23 cellular contexts compared by ENCODE assay signal in genomic region chr10:126268104-126268900, GRCh38.
"Had no signal": no experiment of that assay in that cellular context is flagged by ENCODE, and none has a peak within 500 bp of the region (broad histone marks: within the 10 kb centered on the region; RNA-seq: fewer than 3 reads in every experiment).

No MANE protein-coding gene starts in this region.

- H3K9me3 Mint-ChIP-seq: natural killer cell treated with Interleukin-12 subunit alpha and Interleukin-12 subunit beta and Interleukin-15 and Interleukin-18, amount 100 ng/mL, for 72 hours had no signal

- DNase-seq: activated CD4-positive, alpha-beta T cell treated with anti-CD3 and anti-CD28 coated beads for 36 hours; activated CD8-positive, alpha-beta memory T cell treated with anti-CD3 and anti-CD28 coated beads, Interleukin-2, amount 10 ng/mL, durations not matched to agents 7 days and 5 days; activated CD8-positive, alpha-beta T cell treated with anti-CD3 and anti-CD28 coated beads, Interleukin-2, amount 10 ng/mL, durations not matched to agents 7 days and 5 days; activated naive CD4-positive, alpha-beta T cell; activated T-cell treated with anti-CD3 and anti-CD28 coated beads, Interleukin-2, amount 50 U/mL, for 72 hours; anterior cingulate cortex; cortex of kidney; effector memory CD8-positive, alpha-beta T cell; left ventricle myocardium inferior; mucosa of descending colon; stimulated activated CD4-positive, alpha-beta T cell treated with anti-CD3 and anti-CD28 coated beads, Interleukin-4, amount 100 ng/mL, for 4 hours; stimulated activated CD8-positive, alpha-beta memory T cell treated with anti-CD3 and anti-CD28 coated beads, Interleukin-4, amount 100 ng/mL, for 48 hours; stimulated activated naive CD4-positive, alpha-beta T cell; T-helper 17 cell; T1000 had no signal

- H3K36me3 Mint-ChIP-seq: activated CD8-positive, alpha-beta memory T cell treated with anti-CD3 and anti-CD28 coated beads, Interleukin-2, amount 10 ng/mL, durations not matched to agents 7 days and 5 days; natural killer cell treated with Interleukin-12 subunit alpha and Interleukin-12 subunit beta and Interleukin-15 and Interleukin-18, amount 100 ng/mL, for 72 hours had no signal

- ATAC-seq: activated CD4-positive, alpha-beta T cell treated with anti-CD3 and anti-CD28 coated beads for 36 hours; activated CD8-positive, alpha-beta memory T cell treated with anti-CD3 and anti-CD28 coated beads, Interleukin-2, amount 10 ng/mL, durations not matched to agents 7 days and 5 days; activated CD8-positive, alpha-beta T cell treated with anti-CD3 and anti-CD28 coated beads, Interleukin-2, amount 10 ng/mL, durations not matched to agents 7 days and 5 days; activated naive CD4-positive, alpha-beta T cell treated with anti-CD3 and anti-CD28 coated beads, Interleukin-2, amount 50 U/mL, for 72 hours; activated T-cell treated with anti-CD3 and anti-CD28 coated beads, Interleukin-2, amount 50 U/mL, for 72 hours; effector memory CD8-positive, alpha-beta T cell; mucosa of descending colon; natural killer cell treated with Interleukin-12 subunit alpha and Interleukin-12 subunit beta and Interleukin-15 and Interleukin-18, amount 100 ng/mL, for 72 hours; sciatic nerve; T-helper 17 cell; WTC11 had no signal

- H3K4me3 ChIP-seq: left ventricle myocardium inferior, lung, mucosa of descending colon, skin epidermis, tibial nerve had no signal

- H3K27ac Mint-ChIP-seq: activated CD4-positive, alpha-beta T cell treated with anti-CD3 and anti-CD28 coated beads for 36 hours; activated CD8-positive, alpha-beta memory T cell treated with anti-CD3 and anti-CD28 coated beads, Interleukin-2, amount 10 ng/mL, durations not matched to agents 7 days and 5 days; activated CD8-positive, alpha-beta T cell treated with anti-CD3 and anti-CD28 coated beads, Interleukin-2, amount 10 ng/mL, durations not matched to agents 7 days and 5 days; activated naive CD4-positive, alpha-beta T cell treated with anti-CD3 and anti-CD28 coated beads, Interleukin-2, amount 50 U/mL, for 72 hours; activated T-cell treated with anti-CD3 and anti-CD28 coated beads, Interleukin-2, amount 50 U/mL, for 72 hours; brain; effector memory CD8-positive, alpha-beta T cell; natural killer cell treated with Interleukin-12 subunit alpha and Interleukin-12 subunit beta and Interleukin-15 and Interleukin-18, amount 100 ng/mL, for 72 hours; T-helper 17 cell; WTC11 had no signal

- H3K4me3 Mint-ChIP-seq: activated CD4-positive, alpha-beta T cell treated with anti-CD3 and anti-CD28 coated beads for 36 hours; activated CD8-positive, alpha-beta memory T cell treated with anti-CD3 and anti-CD28 coated beads, Interleukin-2, amount 10 ng/mL, durations not matched to agents 7 days and 5 days; activated CD8-positive, alpha-beta T cell treated with anti-CD3 and anti-CD28 coated beads, Interleukin-2, amount 10 ng/mL, durations not matched to agents 7 days and 5 days; activated T-cell treated with anti-CD3 and anti-CD28 coated beads, Interleukin-2, amount 50 U/mL, for 72 hours; brain; effector memory CD8-positive, alpha-beta T cell; natural killer cell treated with Interleukin-12 subunit alpha and Interleukin-12 subunit beta and Interleukin-15 and Interleukin-18, amount 100 ng/mL, for 72 hours; T-helper 17 cell; WTC11 had no signal

- H3K4me1 Mint-ChIP-seq: activated CD4-positive, alpha-beta T cell treated with anti-CD3 and anti-CD28 coated beads for 36 hours; activated CD8-positive, alpha-beta memory T cell treated with anti-CD3 and anti-CD28 coated beads, Interleukin-2, amount 10 ng/mL, durations not matched to agents 7 days and 5 days had no signal
